ENCODE assay signal across 8 cellular contexts in genomic region chr9:112334319-112334828, GRCh38. TPM values are rescaled to one million over a fixed set of nuclear protein-coding genes. Genes with fewer than 3 reads are reported as not detected.
DNase-seq lines count a peak whose midpoint lies in the region; ATAC-seq and TF ChIP-seq lines count a peak whose summit lies in the region.

No MANE protein-coding gene starts in this region.

- H3K27ac ChIP-seq in Peyer's patch (peak overlapping the region; percentile 99 to 100 (median 100)), left lung (peak overlapping the region; percentile 100)

- H3K36me3 ChIP-seq in Peyer's patch: no peaks in the 10 kb centered on the region
- H3K36me3 ChIP-seq in left lung: no peaks in the 10 kb centered on the region

- no peak for DNase-seq in activated CD4-positive, CD25-positive, alpha-beta regulatory T cell (lab: John Stamatoyannopoulos, UW)
- DNase-seq in Peyer's patch (peak in 2 of 3 donors; percentile 61 to 66), astrocyte of the hippocampus (ENCODE audit: low read depth, low spot score) (peak; percentile 39), left lung (peak in 1 of 2 donors; percentile 39), NCI-H2029 (lab: John Stamatoyannopoulos, UW) (no peak)
- peak; percentile 9 to 37 for DNase-seq in stimulated activated CD8-positive, alpha-beta memory T cell treated with anti-CD3 and anti-CD28 coated beads, Interleukin-2, amount 100 ng/mL, for 48 hours (ENCODE audit: low read depth in 2 of 2)

- H3K27me3 ChIP-seq in Peyer's patch (no peaks in the 10 kb centered on the region), left lung (no peaks in the 10 kb centered on the region)

- H3K4me1 ChIP-seq in Peyer's patch (peaks cover 0 to 19% (median 3%) of the 10 kb centered on the region in 4 donors), left lung (peaks cover 3 to 32% of the 10 kb centered on the region in 2 donors)

- peak overlapping the region; percentile 84 to 96 (median 90) for H3K4me3 ChIP-seq in Peyer's patch
- H3K4me3 ChIP-seq in left lung: peak overlapping the region; percentile 55 to 93

- H3K9me3 ChIP-seq in Peyer's patch (no peaks in the 10 kb centered on the region), left lung (no peaks in the 10 kb centered on the region)

- TF ChIP-seq CTCF in Peyer's patch (IDR thresholded peaks at IDR 0.05) (no peak), left lung (IDR thresholded peaks at IDR 0.05) (no peak)

- intact Hi-C loops in left lung (cut with DNase I): no loop called here

- ATAC-seq in activated CD4-positive, CD25-positive, alpha-beta regulatory T cell treated with anti-CD3 and anti-CD28 coated beads, Interleukin-2, amount 50 U/mL, for 24 hours: peak; percentile 13 to 27
- ATAC-seq in left lung (no peak), HG03442 (IDR thresholded peaks at IDR 0.05; ENCODE audit: unreplicated experiment) (no peak)

- TF ChIP-seq POLR2A in Peyer's patch (IDR thresholded peaks at IDR 0.05): no peak

RNA-seq across cellular contexts. Expression of gene PTBP3, which starts 1.0 kb away (rescaled TPM):
- total RNA-seq in Peyer's patch (100 to 1,000 TPM in 1 of 4 donors, 10 to 100 TPM in 3; 52.1 to 126 (median 71.0) TPM), left lung (10 to 100 TPM; 70.9 to 97.0 TPM)

RNA-seq across cellular contexts. Expression of gene HSDL2, which starts 45.5 kb away (rescaled TPM):
- total RNA-seq in Peyer's patch: 10 to 100 TPM; 23.6 to 60.7 (median 39.9) TPM
- 10 to 100 TPM; 40.3 to 52.8 TPM for total RNA-seq in left lung

Comparison
In these comparisons a context has a peak if more than half of its experiments do, and no peak if none do; other contexts are left out.
1. ATAC-seq: peak in activated CD4-positive, CD25-positive, alpha-beta regulatory T cell treated with anti-CD3 and anti-CD28 coated beads, Interleukin-2, amount 50 U/mL, for 24 hours (2 of 2); none in left lung (single experiment) and HG03442 (single experiment).
2. DNase-seq: peak in Peyer's patch (2 of 3), astrocyte of the hippocampus (single experiment) and stimulated activated CD8-positive, alpha-beta memory T cell treated with anti-CD3 and anti-CD28 coated beads, Interleukin-2, amount 100 ng/mL, for 48 hours (2 of 2); none in activated CD4-positive, CD25-positive, alpha-beta regulatory T cell (0 of 4) and NCI-H2029 (single experiment).